1 cellular context compared by ENCODE assay signal in the genomic region with DNA sequence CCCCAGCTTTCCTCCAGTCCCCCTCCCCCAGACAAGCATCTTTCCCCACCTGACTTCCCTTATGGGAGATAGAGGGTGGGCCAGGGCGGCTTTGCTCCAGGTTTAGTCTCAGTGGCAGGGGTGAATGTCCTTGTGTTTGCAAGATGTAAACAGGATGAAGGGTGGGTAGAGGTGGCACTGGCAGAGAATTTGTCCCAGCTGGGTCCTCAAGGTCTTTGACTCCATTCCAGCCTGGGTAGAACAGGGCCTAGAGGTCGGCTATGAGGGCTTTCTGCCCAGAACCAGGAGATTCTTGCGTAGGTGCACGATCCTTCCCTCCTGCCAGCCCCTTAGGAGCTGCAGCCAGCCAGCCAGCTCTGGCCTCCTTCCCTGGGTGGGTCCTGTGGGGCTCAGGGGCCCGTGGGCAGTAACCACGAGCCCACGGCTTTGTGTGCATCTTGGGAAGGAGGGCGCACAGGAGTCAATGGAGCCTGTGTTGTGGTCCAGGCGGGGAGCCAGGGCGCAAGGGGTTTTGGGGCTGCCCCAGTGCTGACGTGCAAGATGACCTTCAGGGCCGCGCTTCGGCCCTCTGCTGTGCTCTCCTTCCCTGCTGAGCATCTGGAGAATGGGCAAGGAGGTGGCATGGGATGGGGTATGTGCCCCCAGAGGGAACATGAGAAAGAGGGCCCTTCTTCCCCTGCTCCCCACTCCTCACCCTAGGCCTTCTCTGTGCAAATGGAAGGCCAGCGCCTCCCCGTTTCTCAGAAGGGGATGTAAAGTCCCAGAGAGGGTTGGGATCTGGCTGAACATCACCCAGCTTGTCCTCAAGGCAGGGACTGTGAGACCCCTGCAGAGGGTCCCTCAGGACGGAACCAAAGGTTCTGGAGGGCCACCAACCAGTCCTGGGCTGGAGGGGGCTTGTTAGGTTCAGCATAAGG.
A peak's percentile ranks its signal among the peaks of the same experiment; 100 is the strongest.
TF ChIP-seq lines count a peak whose summit lies in the region.

No MANE protein-coding gene starts in this region.

TF ChIP-seq in HepG2, 621 proteins besides CTCF, POLR2A, EP300 and RAD21:
- TF ChIP-seq, protein P1, sequence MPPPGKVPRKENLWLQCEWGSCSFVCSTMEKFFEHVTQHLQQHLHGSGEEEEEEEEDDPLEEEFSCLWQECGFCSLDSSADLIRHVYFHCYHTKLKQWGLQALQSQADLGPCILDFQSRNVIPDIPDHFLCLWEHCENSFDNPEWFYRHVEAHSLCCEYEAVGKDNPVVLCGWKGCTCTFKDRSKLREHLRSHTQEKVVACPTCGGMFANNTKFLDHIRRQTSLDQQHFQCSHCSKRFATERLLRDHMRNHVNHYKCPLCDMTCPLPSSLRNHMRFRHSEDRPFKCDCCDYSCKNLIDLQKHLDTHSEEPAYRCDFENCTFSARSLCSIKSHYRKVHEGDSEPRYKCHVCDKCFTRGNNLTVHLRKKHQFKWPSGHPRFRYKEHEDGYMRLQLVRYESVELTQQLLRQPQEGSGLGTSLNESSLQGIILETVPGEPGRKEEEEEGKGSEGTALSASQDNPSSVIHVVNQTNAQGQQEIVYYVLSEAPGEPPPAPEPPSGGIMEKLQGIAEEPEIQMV (CRISPR knock-in tag; IDR thresholded peaks at IDR 0.05; ENCODE audit: low read depth): no peak
- 0 out of 2 replicates have a peak, but pooled peaks have one; percentile 34 for TF ChIP-seq ZFP91 (CRISPR knock-in tag; IDR thresholded peaks at IDR 0.05; ENCODE audit: borderline replicate concordance)
- TF ChIP-seq AGO2 (optimal IDR thresholded peaks at IDR 0.05; ENCODE audit: low read depth, low read length): peak; percentile 34
- no peak for TF ChIP-seq BORCS8-MEF2B (CRISPR knock-in tag; IDR thresholded peaks at IDR 0.05)
- TF ChIP-seq UBTF (CRISPR knock-in tag; IDR thresholded peaks at IDR 0.05): 0 out of 2 replicates have a peak, but pooled peaks have one; percentile 7
- 0 out of 2 replicates have a peak, but pooled peaks have one; percentile 7 for TF ChIP-seq POLR2G (IDR thresholded peaks at IDR 0.05; ENCODE audit: low read depth, low read length)
- TF ChIP-seq, protein P2, sequence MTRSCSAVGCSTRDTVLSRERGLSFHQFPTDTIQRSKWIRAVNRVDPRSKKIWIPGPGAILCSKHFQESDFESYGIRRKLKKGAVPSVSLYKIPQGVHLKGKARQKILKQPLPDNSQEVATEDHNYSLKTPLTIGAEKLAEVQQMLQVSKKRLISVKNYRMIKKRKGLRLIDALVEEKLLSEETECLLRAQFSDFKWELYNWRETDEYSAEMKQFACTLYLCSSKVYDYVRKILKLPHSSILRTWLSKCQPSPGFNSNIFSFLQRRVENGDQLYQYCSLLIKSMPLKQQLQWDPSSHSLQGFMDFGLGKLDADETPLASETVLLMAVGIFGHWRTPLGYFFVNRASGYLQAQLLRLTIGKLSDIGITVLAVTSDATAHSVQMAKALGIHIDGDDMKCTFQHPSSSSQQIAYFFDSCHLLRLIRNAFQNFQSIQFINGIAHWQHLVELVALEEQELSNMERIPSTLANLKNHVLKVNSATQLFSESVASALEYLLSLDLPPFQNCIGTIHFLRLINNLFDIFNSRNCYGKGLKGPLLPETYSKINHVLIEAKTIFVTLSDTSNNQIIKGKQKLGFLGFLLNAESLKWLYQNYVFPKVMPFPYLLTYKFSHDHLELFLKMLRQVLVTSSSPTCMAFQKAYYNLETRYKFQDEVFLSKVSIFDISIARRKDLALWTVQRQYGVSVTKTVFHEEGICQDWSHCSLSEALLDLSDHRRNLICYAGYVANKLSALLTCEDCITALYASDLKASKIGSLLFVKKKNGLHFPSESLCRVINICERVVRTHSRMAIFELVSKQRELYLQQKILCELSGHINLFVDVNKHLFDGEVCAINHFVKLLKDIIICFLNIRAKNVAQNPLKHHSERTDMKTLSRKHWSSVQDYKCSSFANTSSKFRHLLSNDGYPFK (CRISPR knock-in tag; IDR thresholded peaks at IDR 0.05; ENCODE audit: borderline replicate concordance): 0 out of 2 replicates have a peak, but pooled peaks have one; percentile 12
- TF ChIP-seq ZNF629 (CRISPR knock-in tag; conservative IDR thresholded peaks at IDR 0.05): peak; percentile 62; the same call in 1 of the 2 replicates
- TF ChIP-seq ZMYM3 (CRISPR knock-in tag; IDR thresholded peaks at IDR 0.05): peak; percentile 61
- TF ChIP-seq, protein P3, sequence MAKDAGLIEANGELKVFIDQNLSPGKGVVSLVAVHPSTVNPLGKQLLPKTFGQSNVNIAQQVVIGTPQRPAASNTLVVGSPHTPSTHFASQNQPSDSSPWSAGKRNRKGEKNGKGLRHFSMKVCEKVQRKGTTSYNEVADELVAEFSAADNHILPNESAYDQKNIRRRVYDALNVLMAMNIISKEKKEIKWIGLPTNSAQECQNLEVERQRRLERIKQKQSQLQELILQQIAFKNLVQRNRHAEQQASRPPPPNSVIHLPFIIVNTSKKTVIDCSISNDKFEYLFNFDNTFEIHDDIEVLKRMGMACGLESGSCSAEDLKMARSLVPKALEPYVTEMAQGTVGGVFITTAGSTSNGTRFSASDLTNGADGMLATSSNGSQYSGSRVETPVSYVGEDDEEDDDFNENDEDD (CRISPR knock-in tag; IDR thresholded peaks at IDR 0.05; ENCODE audit: borderline replicate concordance): no peak
- TF ChIP-seq KDM3A (CRISPR knock-in tag; IDR thresholded peaks at IDR 0.05; ENCODE audit: low read depth): no peak
- peak; percentile 84 for TF ChIP-seq ZNF768 (CRISPR knock-in tag; IDR thresholded peaks at IDR 0.05)
- TF ChIP-seq ZNF552 (CRISPR knock-in tag; IDR thresholded peaks at IDR 0.05; ENCODE audit: borderline replicate concordance): peak; percentile 26; the same call in 1 of the 2 replicates
